13 cellular contexts compared by ENCODE assay signal in genomic region chr18:12068316-12068996, GRCh38. TPM values are rescaled to one million over a fixed set of nuclear protein-coding genes. Genes with fewer than 3 reads are reported as not detected.
"Had no signal": no experiment of that assay in that cellular context is flagged by ENCODE, and none has a peak within 500 bp of the region (broad histone marks: within the 10 kb centered on the region; RNA-seq: fewer than 3 reads in every experiment).

No MANE protein-coding gene starts in this region.

RNA-seq across cellular contexts. Expression of gene ANKRD62, which starts 25.2 kb away (rescaled TPM):
- total RNA-seq: activated CD8-positive, alpha-beta memory T cell treated with anti-CD3 and anti-CD28 coated beads for 36 hours; activated T-cell treated with anti-CD3 and anti-CD28 coated beads, Interleukin-2, amount 50 U/mL, for 72 hours; adrenal gland; endodermal cell; epithelial cell of proximal tubule; hepatocyte; left cardiac atrium; mucosa of gallbladder; naive thymus-derived CD4-positive, alpha-beta T cell; osteocyte; spleen; subcutaneous adipose tissue; T-helper 1 cell treated with Interleukin-12 subunit alpha and Interleukin-12 subunit beta and Interleukin-4 antibody, amounts not matched to agents 30 ng/mL and 1 ng/mL, for 36 hours had no signal
- polyA plus RNA-seq: adrenal gland; hepatocyte; naive thymus-derived CD4-positive, alpha-beta T cell; spleen had no signal
